ENCODE assay signal across 25 cellular contexts in genomic region chr2:233707979-233708644, GRCh38. TPM values are rescaled to one million over a fixed set of nuclear protein-coding genes. Genes with fewer than 3 reads are reported as not detected.
DNase-seq lines count a peak whose midpoint lies in the region; ATAC-seq and TF ChIP-seq lines count a peak whose summit lies in the region.
"Had no signal": no experiment of that assay in that cellular context is flagged by ENCODE, and none has a peak within 500 bp of the region (broad histone marks: within the 10 kb centered on the region; RNA-seq: fewer than 3 reads in every experiment).

No MANE protein-coding gene starts in this region.

- no peak overlapping the region for H3K4me2 ChIP-seq in SK-N-SH
- peak overlapping the region; percentile 64 for H3K4me2 ChIP-seq in smooth muscle cell
- H3K4me2 ChIP-seq: BLaER1 had no signal

- H3K9ac ChIP-seq in SK-N-SH (no peak overlapping the region), smooth muscle cell (ENCODE audit: low read depth) (no peak overlapping the region)
- H3K9ac ChIP-seq: BLaER1 had no signal

- TF ChIP-seq CTCF in SK-N-SH (IDR thresholded peaks at IDR 0.05) (no peak), fibroblast of mammary gland (conservative IDR thresholded peaks at IDR 0.05; ENCODE audit: control insufficient read depth, insufficient read depth, low read depth, low read length) (no peak), smooth muscle cell (IDR thresholded peaks at IDR 0.05; ENCODE audit: borderline replicate concordance, insufficient read depth, poor library complexity, severe bottlenecking) (no peak), omental fat pad (IDR thresholded peaks at IDR 0.05) (no peak), osteocyte (IDR thresholded peaks at IDR 0.05) (no peak)

- TF ChIP-seq RAD21 in SK-N-SH (IDR thresholded peaks at IDR 0.05; ENCODE audit: low read length): no peak

- peaks cover 9% of the 10 kb centered on the region for H3K9me3 Mint-ChIP-seq in osteocyte (ENCODE audit: unreplicated experiment)
- H3K9me3 Mint-ChIP-seq: activated CD4-positive, alpha-beta memory T cell treated with anti-CD3 and anti-CD28 coated beads for 36 hours had no signal

- H2AFZ ChIP-seq in SK-N-SH (ENCODE audit: low read depth) (no peak overlapping the region; the same call in 1 of the 2 replicates), smooth muscle cell (ENCODE audit: low read depth) (peak overlapping the region; percentile 56)

- H3K9me3 ChIP-seq in SK-N-SH (no peaks in the 10 kb centered on the region), smooth muscle cell (replicated peaks; ENCODE audit: low read depth) (no peaks in the 10 kb centered on the region)
- H3K9me3 ChIP-seq: transverse colon had no signal

- H3K4me3 ChIP-seq in SK-N-SH (ENCODE audit: low read depth in 2 of 2, low read length in 1 of 2): no peak overlapping the region
- H3K4me3 ChIP-seq in fibroblast of mammary gland (ENCODE audit: control insufficient read depth, low read depth, low read length): no peak overlapping the region
- no peak overlapping the region for H3K4me3 ChIP-seq in smooth muscle cell
- H3K4me3 ChIP-seq: BLaER1, transverse colon had no signal

- WGBS in SK-N-SH (ENCODE audit: low lambda C conversion rate): 57% methylated on average over 10 of the region's 10 CpGs
- WGBS in smooth muscle cell (ENCODE audit: low lambda C conversion rate): 40% methylated on average over 10 of the region's 10 CpGs

- H4K20me1 ChIP-seq in SK-N-SH (ENCODE audit: insufficient read depth) (no peaks in the 10 kb centered on the region), smooth muscle cell (ENCODE audit: low read depth) (no peaks in the 10 kb centered on the region)
- H4K20me1 ChIP-seq: BLaER1 had no signal

- no peaks in the 10 kb centered on the region for H3K27me3 Mint-ChIP-seq in osteocyte (ENCODE audit: unreplicated experiment)

- H3K36me3 Mint-ChIP-seq in osteocyte (ENCODE audit: unreplicated experiment): peaks cover 4% of the 10 kb centered on the region
- H3K36me3 Mint-ChIP-seq: activated CD4-positive, alpha-beta memory T cell treated with anti-CD3 and anti-CD28 coated beads for 36 hours; brain had no signal

- no peak overlapping the region for H3K4me3 Mint-ChIP-seq in osteocyte (ENCODE audit: unreplicated experiment)
- H3K4me3 Mint-ChIP-seq: activated CD4-positive, alpha-beta memory T cell treated with anti-CD3 and anti-CD28 coated beads for 36 hours; activated T-cell treated with anti-CD3 and anti-CD28 coated beads, Interleukin-2, amount 50 U/mL, for 24 hours; brain had no signal

- H3K4me1 Mint-ChIP-seq in osteocyte (ENCODE audit: unreplicated experiment): peaks cover 24% of the 10 kb centered on the region
- H3K4me1 Mint-ChIP-seq: brain had no signal

- ATAC-seq in SK-N-SH treated with all-trans-retinoic acid at 6 μM for 48 hours (no peak), omental fat pad (ENCODE audit: low FRiP score) (no peak)
- ATAC-seq: right cardiac atrium had no signal

- H3K27ac ChIP-seq in SK-N-SH (ENCODE audit: low read depth in 2 of 2, low read length in 1 of 2): no peak overlapping the region
- H3K27ac ChIP-seq in smooth muscle cell (ENCODE audit: low read depth): peak overlapping the region; percentile 51
- H3K27ac ChIP-seq: 22Rv1, BLaER1, transverse colon, WERI-Rb-1 had no signal

- H3K4me1 ChIP-seq in SK-N-SH (ENCODE audit: control insufficient read depth in 1 of 2, insufficient read depth in 2 of 2, low read depth in 1 of 2, low read length in 1 of 2): peaks cover 0 to 18% of the 10 kb centered on the region in 2 experiments; a peak in 2 of 4 replicates
- no peaks in the 10 kb centered on the region for H3K4me1 ChIP-seq in smooth muscle cell (ENCODE audit: low read depth)
- H3K4me1 ChIP-seq: BLaER1 had no signal

- H3K27ac Mint-ChIP-seq in osteocyte (ENCODE audit: unreplicated experiment): no peak overlapping the region
- H3K27ac Mint-ChIP-seq: activated CD4-positive, alpha-beta memory T cell treated with anti-CD3 and anti-CD28 coated beads for 36 hours; activated T-cell treated with anti-CD3 and anti-CD28 coated beads, Interleukin-2, amount 50 U/mL, for 24 hours; brain had no signal

- H3K27me3 ChIP-seq in SK-N-SH (ENCODE audit: insufficient read depth) (no peaks in the 10 kb centered on the region), smooth muscle cell (ENCODE audit: low read depth) (no peaks in the 10 kb centered on the region)
- H3K27me3 ChIP-seq: BLaER1, transverse colon had no signal

- no peak for DNase-seq in SK-N-SH
- peak; percentile 39 for DNase-seq in astrocyte of the hippocampus (ENCODE audit: low read depth, low spot score)
- peak; percentile 33 for DNase-seq in fibroblast of mammary gland (ENCODE audit: low read depth)
- DNase-seq in smooth muscle cell (lab: John Stamatoyannopoulos, UW; ENCODE audit: unreplicated experiment): no peak
- no peak for DNase-seq in omental fat pad (ENCODE audit: low spot score)
- no peak for DNase-seq in osteocyte (ENCODE audit: extremely low spot score, unreplicated experiment)
- DNase-seq in NCI-H345 treated with DMSO at 0.1 percent for 48 hours (lab: John Stamatoyannopoulos, UW; ENCODE audit: unreplicated experiment): no peak
- DNase-seq: activated CD4-positive, alpha-beta memory T cell treated with anti-CD3 and anti-CD28 coated beads for 36 hours; activated naive CD4-positive, alpha-beta T cell treated with anti-CD3 and anti-CD28 coated beads, Interleukin-2, amount 50 U/mL, for 16 hours; activated T-cell treated with anti-CD3 and anti-CD28 coated beads, Interleukin-2, amount 50 U/mL, for 24 hours; DMS 273 treated with DMSO at 0.1 percent for 48 hours; Kasumi-1; NCI-H1694; NCI-H345; right cardiac atrium; stimulated activated naive CD4-positive, alpha-beta T cell treated with Interleukin-2 at 50 U/mL for 16 hours; T-helper 2 cell; transverse colon; WERI-Rb-1 had no signal

- H3F3A ChIP-seq in SK-N-SH (replicated peaks; ENCODE audit: insufficient read depth) (peaks cover 2% of the 10 kb centered on the region), smooth muscle cell (ENCODE audit: low read depth) (no peaks in the 10 kb centered on the region)

- no peak for TF ChIP-seq EP300 in SK-N-SH (IDR thresholded peaks at IDR 0.05; ENCODE audit: borderline replicate concordance in 1 of 2, low read depth in 1 of 2, low read length in 1 of 2)

- POLR2A ChIA-PET in SK-N-SH (lab: Yijun Ruan, JAX): no interaction called here

- CTCF ChIA-PET in SK-N-SH (lab: Yijun Ruan, JAX): no interaction called here

- H3K79me2 ChIP-seq in SK-N-SH (ENCODE audit: insufficient read depth) (no peaks in the 10 kb centered on the region), smooth muscle cell (ENCODE audit: low read depth) (no peaks in the 10 kb centered on the region)

- no peaks in the 10 kb centered on the region for H3K9me2 ChIP-seq in SK-N-SH

- H3K36me3 ChIP-seq in SK-N-SH (replicated peaks in 1 of 2; ENCODE audit: control insufficient read depth in 1 of 2, insufficient read depth in 2 of 2, low read length in 1 of 2): no peaks in the 10 kb centered on the region
- H3K36me3 ChIP-seq in smooth muscle cell (ENCODE audit: low read depth): no peaks in the 10 kb centered on the region
- H3K36me3 ChIP-seq: BLaER1, transverse colon, WERI-Rb-1 had no signal

TF ChIP-seq in SK-N-SH, 30 proteins besides CTCF, POLR2A, EP300 and RAD21 (continues in another document):
- TF ChIP-seq NFIC (IDR thresholded peaks at IDR 0.05; ENCODE audit: borderline replicate concordance): no peak
- TF ChIP-seq MAX (IDR thresholded peaks at IDR 0.05; ENCODE audit: low read depth): no peak
- TF ChIP-seq MEF2A (IDR thresholded peaks at IDR 0.05; ENCODE audit: borderline replicate concordance, low read depth): no peak
- TF ChIP-seq USF2 (IDR thresholded peaks at IDR 0.05; ENCODE audit: borderline replicate concordance, low read depth, low read length): no peak
- no peak for TF ChIP-seq GATA2 (CRISPR knock-in tag; IDR thresholded peaks at IDR 0.05)

RNA-seq across cellular contexts. Expression of gene UGT1A5, which starts 4.6 kb away (rescaled TPM):
- polyA plus RNA-seq in SK-N-SH (2012; rRNA removed): not detected in 2 replicates
- not detected in 2 replicates for polyA plus RNA-seq in SK-N-SH (2012; cell fraction: cytosol; rRNA removed)
- not detected in 2 replicates for polyA plus RNA-seq in SK-N-SH (2012; cell fraction: nucleus; rRNA removed)
- total RNA-seq in smooth muscle cell: not detected in 2 replicates
- polyA plus RNA-seq in smooth muscle cell: not detected in 2 replicates
- total RNA-seq in omental fat pad: not detected
- total RNA-seq in osteocyte: not detected in 2 replicates
- total RNA-seq: activated CD4-positive, alpha-beta memory T cell treated with anti-CD3 and anti-CD28 coated beads for 36 hours; HT1080; mononuclear cell; right cardiac atrium had no signal
- polyA plus RNA-seq: right cardiac atrium had no signal

RNA-seq across cellular contexts. Expression of gene UGT1A4, which starts 10.4 kb away (rescaled TPM):
- polyA plus RNA-seq in SK-N-SH (2012; rRNA removed) (not detected in 2 replicates), smooth muscle cell (not detected in 2 replicates)
- polyA plus RNA-seq in SK-N-SH (2012; cell fraction: cytosol; rRNA removed): not detected in 2 replicates
- not detected in 2 replicates for polyA plus RNA-seq in SK-N-SH (2012; cell fraction: nucleus; rRNA removed)
- total RNA-seq in smooth muscle cell (not detected in 2 replicates), omental fat pad (not detected), osteocyte (not detected in 2 replicates)
- total RNA-seq: activated CD4-positive, alpha-beta memory T cell treated with anti-CD3 and anti-CD28 coated beads for 36 hours; HT1080; mononuclear cell; right cardiac atrium had no signal

RNA-seq across cellular contexts. Expression of gene UGT1A6, which starts 15.4 kb away (rescaled TPM):
- not detected in 2 replicates for polyA plus RNA-seq in SK-N-SH (2012; rRNA removed)
- not detected in 2 replicates for polyA plus RNA-seq in SK-N-SH (2012; cell fraction: cytosol; rRNA removed)
- not detected in 2 replicates for polyA plus RNA-seq in SK-N-SH (2012; cell fraction: nucleus; rRNA removed)
- 0.63 TPM in 1 of 2 replicates, not detected in the other for total RNA-seq in smooth muscle cell
- not detected in 2 replicates for polyA plus RNA-seq in smooth muscle cell
- total RNA-seq in omental fat pad: under 1 TPM in 1 of 4 donors, not detected in 3; 0.82 TPM
- not detected in 2 replicates for total RNA-seq in osteocyte
- total RNA-seq: activated CD4-positive, alpha-beta memory T cell treated with anti-CD3 and anti-CD28 coated beads for 36 hours; HT1080; mononuclear cell; right cardiac atrium had no signal
- polyA plus RNA-seq: right cardiac atrium had no signal

RNA-seq across cellular contexts. Expression of gene UGT1A3, which starts 20.7 kb away (rescaled TPM):
- polyA plus RNA-seq in SK-N-SH (2012; rRNA removed) (not detected in 2 replicates), smooth muscle cell (not detected in 2 replicates)
- polyA plus RNA-seq in SK-N-SH (2012; cell fraction: cytosol; rRNA removed): not detected in 2 replicates
- polyA plus RNA-seq in SK-N-SH (2012; cell fraction: nucleus; rRNA removed): not detected in 2 replicates
- total RNA-seq in smooth muscle cell (not detected in 2 replicates), omental fat pad (not detected), osteocyte (not detected in 2 replicates)
- total RNA-seq: activated CD4-positive, alpha-beta memory T cell treated with anti-CD3 and anti-CD28 coated beads for 36 hours; HT1080; mononuclear cell; right cardiac atrium had no signal
- polyA plus RNA-seq: right cardiac atrium had no signal

RNA-seq across cellular contexts. Expression of gene UGT1A7, which starts 26.4 kb away (rescaled TPM):
- polyA plus RNA-seq in SK-N-SH (2012; rRNA removed) (not detected in 2 replicates), smooth muscle cell (not detected in 2 replicates)
- not detected in 2 replicates for polyA plus RNA-seq in SK-N-SH (2012; cell fraction: cytosol; rRNA removed)
- not detected in 2 replicates for polyA plus RNA-seq in SK-N-SH (2012; cell fraction: nucleus; rRNA removed)
- total RNA-seq in smooth muscle cell (not detected in 2 replicates), omental fat pad (not detected), osteocyte (not detected in 2 replicates)
- total RNA-seq: activated CD4-positive, alpha-beta memory T cell treated with anti-CD3 and anti-CD28 coated beads for 36 hours; HT1080; mononuclear cell; right cardiac atrium had no signal
- polyA plus RNA-seq: right cardiac atrium had no signal

Comparison
In these comparisons a context has a peak if more than half of its experiments do, and no peak if none do; other contexts are left out.
1. DNase-seq: peak in astrocyte of the hippocampus (single experiment) and fibroblast of mammary gland (single experiment); none in SK-N-SH (single experiment), smooth muscle cell (single experiment), omental fat pad (single experiment), osteocyte (single experiment) and NCI-H345 treated with DMSO at 0.1 percent for 48 hours (single experiment).